1 cellular context compared by ENCODE assay signal in genomic region chr18:25284861-25285574, GRCh38.
TF ChIP-seq lines count a peak whose summit lies in the region.

No MANE protein-coding gene starts in this region.

TF ChIP-seq in H1, 55 proteins besides CTCF, POLR2A, EP300 and RAD21 (continued from another document):
- TF ChIP-seq CHD7 (IDR thresholded peaks at IDR 0.05; ENCODE audit: insufficient replicate concordance, low read length) (peak; percentile 71), KDM5A (IDR thresholded peaks at IDR 0.05; ENCODE audit: low read length) (no peak), BRCA1 (IDR thresholded peaks at IDR 0.05; ENCODE audit: low read depth, low read length) (no peak), SP2 (IDR thresholded peaks at IDR 0.05; ENCODE audit: low read length) (no peak), SUZ12 (IDR thresholded peaks at IDR 0.05; ENCODE audit: low read length) (no peak), CHD1 (IDR thresholded peaks at IDR 0.05; ENCODE audit: low read depth, low read length) (no peak)
